Comparison of ENCODE assay signal across 2 cellular contexts in genomic region chr4:11618666-11619282, GRCh38.
TF ChIP-seq lines count a peak whose summit lies in the region.

No MANE protein-coding gene starts in this region.

TF ChIP-seq in A549, 52 proteins besides CTCF, POLR2A, EP300 and RAD21 (continued from another document):
- TF ChIP-seq, protein P1, sequence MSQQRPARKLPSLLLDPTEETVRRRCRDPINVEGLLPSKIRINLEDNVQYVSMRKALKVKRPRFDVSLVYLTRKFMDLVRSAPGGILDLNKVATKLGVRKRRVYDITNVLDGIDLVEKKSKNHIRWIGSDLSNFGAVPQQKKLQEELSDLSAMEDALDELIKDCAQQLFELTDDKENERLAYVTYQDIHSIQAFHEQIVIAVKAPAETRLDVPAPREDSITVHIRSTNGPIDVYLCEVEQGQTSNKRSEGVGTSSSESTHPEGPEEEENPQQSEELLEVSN (IDR thresholded peaks at IDR 0.05; ENCODE audit: borderline replicate concordance, low read depth) = no peak
- TF ChIP-seq ZSCAN20 (CRISPR knock-in tag; IDR thresholded peaks at IDR 0.05) (no peak), SMC3 (IDR thresholded peaks at IDR 0.05) (no peak)
- TF ChIP-seq, protein P2, sequence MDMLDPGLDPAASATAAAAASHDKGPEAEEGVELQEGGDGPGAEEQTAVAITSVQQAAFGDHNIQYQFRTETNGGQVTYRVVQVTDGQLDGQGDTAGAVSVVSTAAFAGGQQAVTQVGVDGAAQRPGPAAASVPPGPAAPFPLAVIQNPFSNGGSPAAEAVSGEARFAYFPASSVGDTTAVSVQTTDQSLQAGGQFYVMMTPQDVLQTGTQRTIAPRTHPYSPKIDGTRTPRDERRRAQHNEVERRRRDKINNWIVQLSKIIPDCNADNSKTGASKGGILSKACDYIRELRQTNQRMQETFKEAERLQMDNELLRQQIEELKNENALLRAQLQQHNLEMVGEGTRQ (IDR thresholded peaks at IDR 0.05) = no peak
- TF ChIP-seq, protein P3, sequence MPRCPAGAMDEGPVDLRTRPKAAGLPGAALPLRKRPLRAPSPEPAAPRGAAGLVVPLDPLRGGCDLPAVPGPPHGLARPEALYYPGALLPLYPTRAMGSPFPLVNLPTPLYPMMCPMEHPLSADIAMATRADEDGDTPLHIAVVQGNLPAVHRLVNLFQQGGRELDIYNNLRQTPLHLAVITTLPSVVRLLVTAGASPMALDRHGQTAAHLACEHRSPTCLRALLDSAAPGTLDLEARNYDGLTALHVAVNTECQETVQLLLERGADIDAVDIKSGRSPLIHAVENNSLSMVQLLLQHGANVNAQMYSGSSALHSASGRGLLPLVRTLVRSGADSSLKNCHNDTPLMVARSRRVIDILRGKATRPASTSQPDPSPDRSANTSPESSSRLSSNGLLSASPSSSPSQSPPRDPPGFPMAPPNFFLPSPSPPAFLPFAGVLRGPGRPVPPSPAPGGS (IDR thresholded peaks at IDR 0.05) = no peak
- TF ChIP-seq, protein P4, sequence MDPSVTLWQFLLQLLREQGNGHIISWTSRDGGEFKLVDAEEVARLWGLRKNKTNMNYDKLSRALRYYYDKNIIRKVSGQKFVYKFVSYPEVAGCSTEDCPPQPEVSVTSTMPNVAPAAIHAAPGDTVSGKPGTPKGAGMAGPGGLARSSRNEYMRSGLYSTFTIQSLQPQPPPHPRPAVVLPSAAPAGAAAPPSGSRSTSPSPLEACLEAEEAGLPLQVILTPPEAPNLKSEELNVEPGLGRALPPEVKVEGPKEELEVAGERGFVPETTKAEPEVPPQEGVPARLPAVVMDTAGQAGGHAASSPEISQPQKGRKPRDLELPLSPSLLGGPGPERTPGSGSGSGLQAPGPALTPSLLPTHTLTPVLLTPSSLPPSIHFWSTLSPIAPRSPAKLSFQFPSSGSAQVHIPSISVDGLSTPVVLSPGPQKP (IDR thresholded peaks at IDR 0.05; ENCODE audit: low read depth, low read length) = no peak

TF ChIP-seq in HCT116, 20 proteins besides CTCF, POLR2A, EP300 and RAD21 (continued from another document):
- no peak for TF ChIP-seq FOSL1 (IDR thresholded peaks at IDR 0.05; ENCODE audit: low read depth)
TF ChIP-seq in HCT116: peak in this region for 0.
